12 cellular contexts compared by ENCODE assay signal in genomic region chr5:40832345-40832744, GRCh38. TPM values are rescaled to one million over a fixed set of nuclear protein-coding genes. Genes with fewer than 3 reads are reported as not detected.
A peak's percentile ranks its signal among the peaks of the same experiment; 100 is the strongest.
DNase-seq lines count a peak whose midpoint lies in the region; ATAC-seq, FAIRE-seq and TF ChIP-seq lines count a peak whose summit lies in the region.
"Had no signal": no experiment of that assay in that cellular context is flagged by ENCODE, and none has a peak within 500 bp of the region (broad histone marks: within the 10 kb centered on the region; RNA-seq: fewer than 3 reads in every experiment).

No MANE protein-coding gene starts in this region.

- H2AK5ac ChIP-seq in H9 (ENCODE audit: insufficient read length, low read length): no peak overlapping the region

- H3K27ac Mint-ChIP-seq in H9: peak overlapping the region in 2 of 3 experiments; percentile 78 to 100; a peak in 2 of 7 replicates
- H3K27ac Mint-ChIP-seq in activated CD4-positive, alpha-beta memory T cell treated with anti-CD3 and anti-CD28 coated beads, Interleukin-2, amount 10 ng/mL, durations not matched to agents 7 days and 5 days: peak overlapping the region; percentile 98

- no peak overlapping the region for H3T11ph ChIP-seq in H9 (ENCODE audit: low read length)

- POLR2A ChIA-PET in activated CD4-positive, alpha-beta memory T cell treated with anti-CD3 and anti-CD28 coated beads, Interleukin-2, amount 10 ng/mL, durations not matched to agents 7 days and 5 days (lab: Charles Lee): interaction anchor here (0.5 to 4.5 kb wide), 6 partner anchors 9 to 177 kb away, joined by 3 to 19 read pairs (median 12); partner anchors contain the start of gene PRKAA1

- peaks cover 3 to 6% of the 10 kb centered on the region in 2 experiments; a peak in 2 of 5 replicates for H3K9me3 Mint-ChIP-seq in H9
- no peaks in the 10 kb centered on the region for H3K9me3 Mint-ChIP-seq in activated CD4-positive, alpha-beta memory T cell treated with anti-CD3 and anti-CD28 coated beads, Interleukin-2, amount 10 ng/mL, durations not matched to agents 7 days and 5 days

- peak overlapping the region; percentile 100 for H3K4me3 Mint-ChIP-seq in H9
- H3K4me3 Mint-ChIP-seq in activated CD4-positive, alpha-beta memory T cell treated with anti-CD3 and anti-CD28 coated beads, Interleukin-2, amount 10 ng/mL, durations not matched to agents 7 days and 5 days: peak overlapping the region; percentile 99

- H3K4me1 ChIP-seq in BE2C: no peaks in the 10 kb centered on the region; the same call in 1 of the 2 replicates
- no peaks in the 10 kb centered on the region for H3K4me1 ChIP-seq in H9 (ENCODE audit: insufficient read depth, low read length)
- H3K4me1 ChIP-seq in iPS-20b (ENCODE audit: insufficient read depth, low read length): peaks cover 18% of the 10 kb centered on the region

- H3K27me3 Mint-ChIP-seq in H9 (ENCODE audit: low read depth): no peaks in the 10 kb centered on the region
- H3K27me3 Mint-ChIP-seq in activated CD4-positive, alpha-beta memory T cell treated with anti-CD3 and anti-CD28 coated beads, Interleukin-2, amount 10 ng/mL, durations not matched to agents 7 days and 5 days: no peaks in the 10 kb centered on the region

- intact Hi-C loops in head of caudate nucleus (cut with DNase I) (no loop called here), left ventricle myocardium superior (cut with micrococcal nuclease) (no loop called here)

- H4K5ac ChIP-seq in H9 (ENCODE audit: insufficient read length, low read depth, low read length): no peak overlapping the region

- no peak overlapping the region for H4K8ac ChIP-seq in H9 (replicated peaks; ENCODE audit: insufficient read length, low read depth, low read length)

- CTCF ChIA-PET in activated CD4-positive, alpha-beta memory T cell treated with anti-CD3 and anti-CD28 coated beads, Interleukin-2, amount 10 ng/mL, durations not matched to agents 7 days and 5 days (lab: Charles Lee): interaction anchor here (0.5 to 1.9 kb wide), 5 partner anchors 9 to 76 kb away, joined by 3 to 5 read pairs (median 4); partner anchors contain the start of genes CARD6 and TTC33

- no peak overlapping the region for H4K91ac ChIP-seq in H9 (ENCODE audit: insufficient read length, low read depth, low read length)

- peak overlapping the region; percentile 18 for H3K9ac ChIP-seq in H9 (ENCODE audit: extremely low read depth, insufficient read length, low read length)
- peak overlapping the region; percentile 99; the same call in 1 of the 2 replicates for H3K9ac ChIP-seq in iPS-20b (ENCODE audit: low read depth, low read length)

- no peaks in the 10 kb centered on the region for H4K20me1 ChIP-seq in H9 (ENCODE audit: control insufficient read depth, insufficient read depth, insufficient read length)

- H3K14ac ChIP-seq in H9 (ENCODE audit: insufficient read depth, low read length): no peak overlapping the region

- no peak overlapping the region for H2BK120ac ChIP-seq in H9 (ENCODE audit: low read depth, low read length, poor library complexity, severe bottlenecking)

- TF ChIP-seq POLR2A in GM12891 (IDR thresholded peaks at IDR 0.05; ENCODE audit: low read depth, low read length): no peak

- H2AFZ ChIP-seq in H9 (ENCODE audit: low read length): no peak overlapping the region

- H2BK15ac ChIP-seq in H9 (ENCODE audit: low read depth, low read length): no peak overlapping the region

- no CpG with 5 or more reads among the region's 4 CpGs for WGBS in H9 (ENCODE audit: extremely low coverage, insufficient read length, low lambda C conversion rate)

- DNase-seq in BE2C (no peak), H9 (no peak), head of caudate nucleus (no peak), SW 1271 (lab: John Stamatoyannopoulos, UW) (no peak), left ventricle myocardium superior (no peak), GM12891 (ENCODE audit: insufficient read length, low spot score) (no peak)
- no peak for DNase-seq in activated CD4-positive, alpha-beta memory T cell treated with anti-CD3 and anti-CD28 coated beads, Interleukin-2, amount 10 ng/mL, durations not matched to agents 7 days and 5 days
- DNase-seq: DMS79, left cardiac atrium, sigmoid colon had no signal

- no peak overlapping the region for H3K4me2 ChIP-seq in H9 (ENCODE audit: insufficient read depth, insufficient read length, low read length)

- H2BK12ac ChIP-seq in H9 (ENCODE audit: insufficient read length, low read depth, low read length): no peak overlapping the region

- H3K4me1 Mint-ChIP-seq in H9: peaks cover 31 to 69% of the 10 kb centered on the region in 2 experiments
- peaks cover 69% of the 10 kb centered on the region for H3K4me1 Mint-ChIP-seq in activated CD4-positive, alpha-beta memory T cell treated with anti-CD3 and anti-CD28 coated beads, Interleukin-2, amount 10 ng/mL, durations not matched to agents 7 days and 5 days

- H3K4ac ChIP-seq in H9 (ENCODE audit: low read depth, low read length): no peak overlapping the region

- H3K9me3 ChIP-seq in BE2C (no peaks in the 10 kb centered on the region), H9 (ENCODE audit: control insufficient read depth, low read depth, low read length) (no peaks in the 10 kb centered on the region), iPS-20b (ENCODE audit: insufficient read depth, low read depth, low read length) (no peaks in the 10 kb centered on the region)
- H3K9me3 ChIP-seq: sigmoid colon had no signal

- no peaks in the 10 kb centered on the region for H3K79me1 ChIP-seq in H9 (ENCODE audit: insufficient read depth, low read depth, low read length, poor library complexity, severe bottlenecking)

- FAIRE-seq in GM12891 (lab: Jason Lieb, UNC): no peak

- no peak overlapping the region for H3K18ac ChIP-seq in H9 (ENCODE audit: insufficient read length, low read depth, low read length)

- H3K4me3 ChIP-seq in BE2C (ENCODE audit: low read depth, low read length) (peak overlapping the region; percentile 86), iPS-20b (ENCODE audit: low read length) (peak overlapping the region; percentile 86)
- H3K4me3 ChIP-seq: sigmoid colon had no signal

- H3K56ac ChIP-seq in H9 (ENCODE audit: insufficient read length, low read depth, low read length): no peak overlapping the region

- no peak overlapping the region for H3K23ac ChIP-seq in H9 (ENCODE audit: insufficient read length, low read depth, low read length)

- ATAC-seq in left ventricle myocardium superior: no peak
- ATAC-seq: left cardiac atrium had no signal

- TF ChIP-seq CTCF in BE2C (IDR thresholded peaks at IDR 0.05; ENCODE audit: low read depth, low read length) (no peak), H9 (conservative IDR thresholded peaks at IDR 0.05) (no peak)

- no peak overlapping the region for H2BK20ac ChIP-seq in H9 (ENCODE audit: low read depth, low read length, poor library complexity, severe bottlenecking)

- H3K36me3 ChIP-seq in BE2C (peaks cover 75% of the 10 kb centered on the region), iPS-20b (ENCODE audit: insufficient read depth, low read depth, low read length) (peaks cover 75% of the 10 kb centered on the region)

- H3K27ac ChIP-seq in H9 (ENCODE audit: insufficient read length, low read depth, low read length) (no peak overlapping the region), iPS-20b (ENCODE audit: low read length) (no peak overlapping the region)
- H3K27ac ChIP-seq: RWPE1 had no signal

- H3K79me2 ChIP-seq in H9 (ENCODE audit: insufficient read depth, low read length): peaks cover 13% of the 10 kb centered on the region; the same call in 1 of the 2 replicates

- H3K27me3 ChIP-seq in BE2C: no peaks in the 10 kb centered on the region
- no peaks in the 10 kb centered on the region for H3K27me3 ChIP-seq in H9 (ENCODE audit: insufficient read depth, low read length)
- H3K27me3 ChIP-seq in iPS-20b (ENCODE audit: insufficient read depth, low read length): no peaks in the 10 kb centered on the region
- H3K27me3 ChIP-seq: sigmoid colon had no signal

- no peak overlapping the region for H2BK5ac ChIP-seq in H9 (ENCODE audit: insufficient read length, low read length)

- H3K36me3 Mint-ChIP-seq in H9 (ENCODE audit: insufficient read depth in 1 of 3, low read depth in 3 of 3): peaks cover 74 to 78% (median 77%) of the 10 kb centered on the region in 3 experiments
- H3K36me3 Mint-ChIP-seq in activated CD4-positive, alpha-beta memory T cell treated with anti-CD3 and anti-CD28 coated beads, Interleukin-2, amount 10 ng/mL, durations not matched to agents 7 days and 5 days (ENCODE audit: low read depth): peaks cover 81% of the 10 kb centered on the region

- peaks cover 25% of the 10 kb centered on the region for H3K23me2 ChIP-seq in H9 (ENCODE audit: insufficient read length, low read depth, low read length, poor library complexity, severe bottlenecking)

TF ChIP-seq in GM12891, 5 proteins besides CTCF, POLR2A, EP300 and RAD21:
- TF ChIP-seq POLR2AphosphoS5 (IDR thresholded peaks at IDR 0.05; ENCODE audit: low read depth, low read length) (no peak), PAX5 (IDR thresholded peaks at IDR 0.05; ENCODE audit: insufficient read depth, low read length, severe bottlenecking) (no peak), TAF1 (IDR thresholded peaks at IDR 0.05; ENCODE audit: low read depth, low read length) (no peak), SPI1 (IDR thresholded peaks at IDR 0.05; ENCODE audit: low read depth, low read length) (no peak), POU2F2 (IDR thresholded peaks at IDR 0.05; ENCODE audit: low read depth, low read length) (no peak)

RNA-seq across cellular contexts. Expression of gene RPL37, which starts 2.7 kb away (rescaled TPM):
- 1,449 TPM for polyA plus RNA-seq in BE2C (2012; ENCODE audit: insufficient read depth, insufficient read length, low read depth)
- 1,726 and 1,735 TPM in 2 replicates for total RNA-seq in H9 (2021)
- total RNA-seq in activated CD4-positive, alpha-beta memory T cell treated with anti-CD3 and anti-CD28 coated beads, Interleukin-2, amount 10 ng/mL, durations not matched to agents 7 days and 5 days: 1,000 to 10,000 TPM; 1,494 to 1,565 TPM
- 619 TPM for total RNA-seq in left ventricle myocardium superior
- polyA plus RNA-seq in GM12891 (2012; ENCODE audit: low read depth, missing spikeins): 8,772 TPM

RNA-seq across cellular contexts. Expression of gene CARD6, which starts 8.8 kb away (rescaled TPM):
- 0.12 TPM for polyA plus RNA-seq in BE2C (2012; ENCODE audit: insufficient read depth, insufficient read length, low read depth)
- total RNA-seq in H9 (2021): 0.22 and 0.35 TPM in 2 replicates
- 1 to 10 TPM; 4.4 to 4.6 TPM for total RNA-seq in activated CD4-positive, alpha-beta memory T cell treated with anti-CD3 and anti-CD28 coated beads, Interleukin-2, amount 10 ng/mL, durations not matched to agents 7 days and 5 days
- total RNA-seq in left ventricle myocardium superior: 6.4 TPM
- 1.7 TPM for polyA plus RNA-seq in GM12891 (2012; ENCODE audit: low read depth, missing spikeins)

RNA-seq across cellular contexts. Expression of gene PRKAA1, which starts 34.2 kb away (rescaled TPM):
- 36.3 TPM for polyA plus RNA-seq in BE2C (2012; ENCODE audit: insufficient read depth, insufficient read length, low read depth)
- total RNA-seq in H9 (2021) (28.8 and 29.1 TPM in 2 replicates), left ventricle myocardium superior (35.9 TPM)
- total RNA-seq in activated CD4-positive, alpha-beta memory T cell treated with anti-CD3 and anti-CD28 coated beads, Interleukin-2, amount 10 ng/mL, durations not matched to agents 7 days and 5 days: 10 to 100 TPM; 76.6 to 77.7 TPM
- 16.2 TPM for polyA plus RNA-seq in GM12891 (2012; ENCODE audit: low read depth, missing spikeins)
